ENCODE assay signal across 9 cellular contexts in genomic region chr11:116605543-116605942, GRCh38.
DNase-seq lines count a peak whose midpoint lies in the region; ATAC-seq and TF ChIP-seq lines count a peak whose summit lies in the region.
"Had no signal": no experiment of that assay in that cellular context is flagged by ENCODE, and none has a peak within 500 bp of the region (broad histone marks: within the 10 kb centered on the region; RNA-seq: fewer than 3 reads in every experiment).

No MANE protein-coding gene starts in this region.

- H3K36me3 ChIP-seq in HEK293 (ENCODE audit: control insufficient read depth in 2 of 2, insufficient read depth in 1 of 2, low read length in 2 of 2): no peaks in the 10 kb centered on the region
- H3K36me3 ChIP-seq in aorta (ENCODE audit: control insufficient read depth in 1 of 2, insufficient read depth in 2 of 2, low read length in 1 of 2): no peaks in the 10 kb centered on the region

- H3K27me3 Mint-ChIP-seq in natural killer cell treated with Interleukin-12 subunit alpha and Interleukin-12 subunit beta and Interleukin-15 and Interleukin-18, amount 100 ng/mL, for 72 hours: peaks cover 7% of the 10 kb centered on the region in 2 donors

- no peaks in the 10 kb centered on the region for H3K9me3 Mint-ChIP-seq in natural killer cell treated with Interleukin-12 subunit alpha and Interleukin-12 subunit beta and Interleukin-15 and Interleukin-18, amount 100 ng/mL, for 72 hours
- H3K9me3 Mint-ChIP-seq: memory B cell had no signal

- 0 out of 2 replicates have a peak, but pooled peaks have one; percentile 29 for TF ChIP-seq CTCF in HEK293 (tag by site-specific recombination; IDR thresholded peaks at IDR 0.05)

- H3K27ac Mint-ChIP-seq in natural killer cell treated with Interleukin-12 subunit alpha and Interleukin-12 subunit beta and Interleukin-15 and Interleukin-18, amount 100 ng/mL, for 72 hours: no peak overlapping the region
- H3K27ac Mint-ChIP-seq: memory B cell had no signal

- no peaks in the 10 kb centered on the region for H3K27me3 ChIP-seq in aorta (ENCODE audit: control insufficient read depth in 1 of 2, insufficient read depth in 2 of 2, low read length in 1 of 2)

- H3K4me1 ChIP-seq in HEK293 (ENCODE audit: control insufficient read depth, insufficient read depth, low read length): no peaks in the 10 kb centered on the region
- peaks cover 0 to 2% of the 10 kb centered on the region in 2 donors for H3K4me1 ChIP-seq in aorta (ENCODE audit: control insufficient read depth in 1 of 2, insufficient read depth in 2 of 2, low read length in 2 of 2)

- ATAC-seq in aorta (ENCODE audit: low FRiP score): no peak
- ATAC-seq in natural killer cell treated with Interleukin-12 subunit alpha and Interleukin-12 subunit beta and Interleukin-15 and Interleukin-18, amount 100 ng/mL, for 72 hours: no peak
- ATAC-seq in activated CD4-positive, CD25-positive, alpha-beta regulatory T cell treated with anti-CD3 and anti-CD28 coated beads, Interleukin-2, amount 50 U/mL, for 24 hours: no peak
- no peak for ATAC-seq in HG03095 (IDR thresholded peaks at IDR 0.05; ENCODE audit: unreplicated experiment)

- H3K4me3 ChIP-seq in HEK293 (ENCODE audit: low read depth, low read length) (no peak overlapping the region), aorta (ENCODE audit: low read length in 2 of 2) (no peak overlapping the region)

- POLR2A ChIA-PET in HEK293 (lab: Yijun Ruan, JAX): no interaction called here

- H3K27ac ChIP-seq in HEK293 (ENCODE audit: extremely low read depth, low read depth, low read length) (no peak overlapping the region), aorta (ENCODE audit: low read depth in 1 of 2, low read length in 2 of 2) (no peak overlapping the region)

- 3 to 9% methylated on average over 4 of the region's 4 CpGs for WGBS in aorta, 2 donors

- H3K9me3 ChIP-seq in HEK293 (ENCODE audit: control insufficient read depth, insufficient read depth, low read depth, low read length) (no peaks in the 10 kb centered on the region), aorta (ENCODE audit: control insufficient read depth, low read length) (no peaks in the 10 kb centered on the region)

- no peak overlapping the region for H3K4me3 Mint-ChIP-seq in natural killer cell treated with Interleukin-12 subunit alpha and Interleukin-12 subunit beta and Interleukin-15 and Interleukin-18, amount 100 ng/mL, for 72 hours
- H3K4me3 Mint-ChIP-seq: memory B cell had no signal

- H3K4me1 Mint-ChIP-seq in natural killer cell treated with Interleukin-12 subunit alpha and Interleukin-12 subunit beta and Interleukin-15 and Interleukin-18, amount 100 ng/mL, for 72 hours (ENCODE audit: low read depth in 2 of 2): no peaks in the 10 kb centered on the region
- H3K4me1 Mint-ChIP-seq: memory B cell had no signal

- DNase-seq in D341Med (ENCODE audit: low spot score) (peak; percentile 60), UCSD-AML1 (lab: John Stamatoyannopoulos, UW; ENCODE audit: unreplicated experiment) (peak; percentile 59), iPS-NIHi7 (ENCODE audit: extremely low spot score) (peak; percentile 93), aorta (no peak)
- DNase-seq in natural killer cell treated with Interleukin-12 subunit alpha and Interleukin-12 subunit beta and Interleukin-15 and Interleukin-18, amount 100 ng/mL, for 72 hours (ENCODE audit: low spot score): no peak

- intact Hi-C loops in aorta (cut with DNase I): no loop called here

- CTCF ChIA-PET in HEK293 (lab: Yijun Ruan, JAX): interaction anchor here (0.6 to 1.5 kb wide), 4 partner anchors 35 to 355 kb away, joined by 3 to 5 read pairs (median 4); no protein-coding TSS in a partner anchor

- H3K36me3 Mint-ChIP-seq in natural killer cell treated with Interleukin-12 subunit alpha and Interleukin-12 subunit beta and Interleukin-15 and Interleukin-18, amount 100 ng/mL, for 72 hours: no peaks in the 10 kb centered on the region
- H3K36me3 Mint-ChIP-seq: memory B cell had no signal

TF ChIP-seq in HEK293, 187 proteins besides CTCF, POLR2A, EP300 and RAD21:
- TF ChIP-seq, protein P1, sequence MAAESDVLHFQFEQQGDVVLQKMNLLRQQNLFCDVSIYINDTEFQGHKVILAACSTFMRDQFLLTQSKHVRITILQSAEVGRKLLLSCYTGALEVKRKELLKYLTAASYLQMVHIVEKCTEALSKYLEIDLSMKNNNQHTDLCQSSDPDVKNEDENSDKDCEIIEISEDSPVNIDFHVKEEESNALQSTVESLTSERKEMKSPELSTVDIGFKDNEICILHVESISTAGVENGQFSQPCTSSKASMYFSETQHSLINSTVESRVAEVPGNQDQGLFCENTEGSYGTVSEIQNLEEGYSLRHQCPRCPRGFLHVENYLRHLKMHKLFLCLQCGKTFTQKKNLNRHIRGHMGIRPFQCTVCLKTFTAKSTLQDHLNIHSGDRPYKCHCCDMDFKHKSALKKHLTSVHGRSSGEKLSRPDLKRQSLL (tag by site-specific recombination; IDR thresholded peaks at IDR 0.05): no peak
- TF ChIP-seq, protein P2, sequence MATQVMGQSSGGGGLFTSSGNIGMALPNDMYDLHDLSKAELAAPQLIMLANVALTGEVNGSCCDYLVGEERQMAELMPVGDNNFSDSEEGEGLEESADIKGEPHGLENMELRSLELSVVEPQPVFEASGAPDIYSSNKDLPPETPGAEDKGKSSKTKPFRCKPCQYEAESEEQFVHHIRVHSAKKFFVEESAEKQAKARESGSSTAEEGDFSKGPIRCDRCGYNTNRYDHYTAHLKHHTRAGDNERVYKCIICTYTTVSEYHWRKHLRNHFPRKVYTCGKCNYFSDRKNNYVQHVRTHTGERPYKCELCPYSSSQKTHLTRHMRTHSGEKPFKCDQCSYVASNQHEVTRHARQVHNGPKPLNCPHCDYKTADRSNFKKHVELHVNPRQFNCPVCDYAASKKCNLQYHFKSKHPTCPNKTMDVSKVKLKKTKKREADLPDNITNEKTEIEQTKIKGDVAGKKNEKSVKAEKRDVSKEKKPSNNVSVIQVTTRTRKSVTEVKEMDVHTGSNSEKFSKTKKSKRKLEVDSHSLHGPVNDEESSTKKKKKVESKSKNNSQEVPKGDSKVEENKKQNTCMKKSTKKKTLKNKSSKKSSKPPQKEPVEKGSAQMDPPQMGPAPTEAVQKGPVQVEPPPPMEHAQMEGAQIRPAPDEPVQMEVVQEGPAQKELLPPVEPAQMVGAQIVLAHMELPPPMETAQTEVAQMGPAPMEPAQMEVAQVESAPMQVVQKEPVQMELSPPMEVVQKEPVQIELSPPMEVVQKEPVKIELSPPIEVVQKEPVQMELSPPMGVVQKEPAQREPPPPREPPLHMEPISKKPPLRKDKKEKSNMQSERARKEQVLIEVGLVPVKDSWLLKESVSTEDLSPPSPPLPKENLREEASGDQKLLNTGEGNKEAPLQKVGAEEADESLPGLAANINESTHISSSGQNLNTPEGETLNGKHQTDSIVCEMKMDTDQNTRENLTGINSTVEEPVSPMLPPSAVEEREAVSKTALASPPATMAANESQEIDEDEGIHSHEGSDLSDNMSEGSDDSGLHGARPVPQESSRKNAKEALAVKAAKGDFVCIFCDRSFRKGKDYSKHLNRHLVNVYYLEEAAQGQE (tag by site-specific recombination; IDR thresholded peaks at IDR 0.05): peak; percentile 97

Comparison
In these comparisons a context has a peak if more than half of its experiments do, and no peak if none do; other contexts are left out.
1. DNase-seq: peak in D341Med (single experiment), UCSD-AML1 (single experiment) and iPS-NIHi7 (single experiment); none in aorta (0 of 2) and natural killer cell treated with Interleukin-12 subunit alpha and Interleukin-12 subunit beta and Interleukin-15 and Interleukin-18, amount 100 ng/mL, for 72 hours (single experiment).